In the genomic region with DNA sequence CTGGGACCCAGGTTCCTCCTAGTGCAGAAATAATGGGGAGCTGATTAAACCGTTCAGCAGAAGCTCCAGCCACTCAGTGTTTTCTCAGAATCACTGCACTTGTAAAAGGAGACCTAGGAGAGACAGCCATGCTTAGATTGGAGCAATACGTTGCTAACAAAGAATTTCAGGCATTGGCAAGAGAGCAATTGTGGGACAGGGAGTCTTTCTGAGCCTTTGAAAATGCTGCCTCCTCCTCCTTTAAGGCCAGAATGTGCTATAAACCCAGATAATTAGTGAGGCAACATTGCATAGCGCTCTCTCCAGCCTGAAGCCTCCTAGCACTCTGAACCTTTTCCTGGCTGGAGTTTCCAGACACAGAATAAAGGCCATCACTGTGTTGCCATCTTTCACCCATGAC, we compare ENCODE assay signal across 24 cellular contexts.
"Had no signal": no experiment of that assay in that cellular context is flagged by ENCODE, and none has a peak within 500 bp of the region (broad histone marks: within the 10 kb centered on the region; RNA-seq: fewer than 3 reads in every experiment).

No MANE protein-coding gene starts in this region.

- H3K4me3 ChIP-seq: adrenal gland, ascending aorta, breast epithelium, colonic mucosa, heart left ventricle, psoas muscle, sigmoid colon, tibial nerve had no signal

- DNase-seq: activated B cell treated with CpG ODN at 0.5 μM for 24 hours; activated CD4-positive, alpha-beta T cell treated with anti-CD3 and anti-CD28 coated beads for 36 hours; activated CD4-positive, alpha-beta T cell treated with anti-CD3 and anti-CD28 coated beads, Interleukin-2, amount 50 U/mL, for 4 hours; activated naive CD4-positive, alpha-beta T cell treated with Interleukin-2 at 50 U/mL for 16 hours; activated T-cell treated with anti-CD3 and anti-CD28 coated beads for 4 hours; activated T-cell treated with anti-CD3 and anti-CD28 coated beads, Interleukin-2, amount 50 U/mL, for 72 hours; colonic mucosa; effector memory CD4-positive, alpha-beta T cell; heart left ventricle; hypothalamus; immature natural killer cell; naive B cell; occipital lobe; psoas muscle; sigmoid colon; stimulated activated CD4-positive, alpha-beta T cell treated with anti-CD3 and anti-CD28 coated beads, Interleukin-15, amount 100 ng/mL, for 24 hours; stimulated activated CD4-positive, alpha-beta T cell treated with anti-CD3 and anti-CD28 coated beads, Interleukin-2, amount 100 ng/mL, for 24 hours; stimulated activated naive CD4-positive, alpha-beta T cell treated with Interleukin-2 at 50 U/mL for 16 hours; T-helper 1 cell had no signal

- H3K36me3 ChIP-seq: adrenal gland, ascending aorta, breast epithelium, colonic mucosa, heart left ventricle, sigmoid colon had no signal

- H3K9me3 ChIP-seq: adrenal gland, ascending aorta, breast epithelium, colonic mucosa, heart left ventricle, psoas muscle, sigmoid colon, tibial nerve had no signal

- H3K9ac ChIP-seq: parathyroid adenoma had no signal

- H3K79me2 ChIP-seq: parathyroid adenoma had no signal

- H3K27ac ChIP-seq: adrenal gland, ascending aorta, breast epithelium, colonic mucosa, heart left ventricle, parathyroid adenoma, psoas muscle, sigmoid colon, tibial nerve had no signal

- H2AFZ ChIP-seq: parathyroid adenoma had no signal

- H3K4me1 ChIP-seq: adrenal gland, ascending aorta, breast epithelium, colonic mucosa, heart left ventricle, parathyroid adenoma, psoas muscle, sigmoid colon, tibial nerve had no signal

- H3K27me3 ChIP-seq: adrenal gland, ascending aorta, breast epithelium, colonic mucosa, heart left ventricle, sigmoid colon, tibial nerve had no signal
